1 cellular context compared by ENCODE assay signal in the genomic region with DNA sequence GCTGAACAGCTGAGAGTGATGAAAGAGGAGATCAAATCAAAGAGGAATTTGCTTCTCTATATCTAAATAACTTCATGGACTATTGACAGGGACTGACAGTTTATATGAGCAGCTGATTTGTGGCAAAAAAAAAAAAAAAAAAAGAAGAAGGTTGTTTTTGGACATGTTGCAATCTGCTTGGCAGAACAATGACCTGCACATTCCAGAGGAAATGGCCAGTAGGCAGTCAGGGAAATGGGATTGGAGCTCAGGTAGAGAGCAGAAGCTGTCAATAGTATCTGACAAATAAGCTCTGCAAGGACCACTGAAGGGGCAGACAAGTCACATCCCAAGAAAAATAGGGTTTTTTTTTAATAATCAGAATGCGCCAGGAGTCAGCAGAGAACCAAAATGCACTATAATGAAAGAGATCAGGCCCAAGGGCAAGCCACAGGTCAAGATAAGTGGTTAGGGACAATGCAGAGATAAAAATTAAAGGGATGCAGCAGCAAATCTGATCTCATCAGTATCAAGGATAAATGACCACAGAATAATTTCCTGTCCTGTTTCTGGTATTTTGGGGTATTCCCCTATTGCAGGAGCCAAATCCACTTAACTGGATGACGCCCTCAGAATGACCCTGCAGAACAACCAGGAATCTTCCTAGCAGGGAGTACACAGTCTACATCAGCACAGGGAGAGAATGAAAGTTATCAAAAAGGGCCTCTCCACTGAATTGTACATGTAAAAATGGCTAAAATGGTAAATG.
TF ChIP-seq lines count a peak whose summit lies in the region.

No MANE protein-coding gene starts in this region.

TF ChIP-seq in GM12891, 5 proteins besides CTCF, POLR2A, EP300 and RAD21:
- TF ChIP-seq POLR2AphosphoS5 (IDR thresholded peaks at IDR 0.05; ENCODE audit: low read depth, low read length) (no peak), POU2F2 (IDR thresholded peaks at IDR 0.05; ENCODE audit: low read depth, low read length) (no peak), SPI1 (IDR thresholded peaks at IDR 0.05; ENCODE audit: low read depth, low read length) (no peak), TAF1 (IDR thresholded peaks at IDR 0.05; ENCODE audit: low read depth, low read length) (no peak), PAX5 (IDR thresholded peaks at IDR 0.05; ENCODE audit: insufficient read depth, low read length, severe bottlenecking) (no peak)
